In genomic region chr1:151364996-151365395, GRCh38 we compare ENCODE assay signal across 17 cellular contexts. TPM values are rescaled to one million over a fixed set of nuclear protein-coding genes. Genes with fewer than 3 reads are reported as not detected.
A peak's percentile ranks its signal among the peaks of the same experiment; 100 is the strongest.
DNase-seq lines count a peak whose midpoint lies in the region; ATAC-seq and TF ChIP-seq lines count a peak whose summit lies in the region.
"Had no signal": no experiment of that assay in that cellular context is flagged by ENCODE, and none has a peak within 500 bp of the region (broad histone marks: within the 10 kb centered on the region; RNA-seq: fewer than 3 reads in every experiment).

No MANE protein-coding gene starts in this region.

- H3K9me3 ChIP-seq in upper lobe of right lung: no peaks in the 10 kb centered on the region

- H3K27me3 Mint-ChIP-seq in HFFc6 (ENCODE audit: insufficient read depth): peaks cover 6% of the 10 kb centered on the region; the same call in 1 of the 2 replicates
- H3K27me3 Mint-ChIP-seq in osteocyte (ENCODE audit: unreplicated experiment): no peaks in the 10 kb centered on the region
- H3K27me3 Mint-ChIP-seq: B cell, T-cell had no signal

- intact Hi-C loops in upper lobe of right lung (cut with DNase I): no loop called here

- H3K4me3 ChIP-seq in brain microvascular endothelial cell (ENCODE audit: low read depth, low read length) (no peak overlapping the region), upper lobe of right lung (no peak overlapping the region)

- no peak overlapping the region for H3K4me3 Mint-ChIP-seq in HFFc6
- no peak overlapping the region for H3K4me3 Mint-ChIP-seq in osteocyte (ENCODE audit: unreplicated experiment)
- H3K4me3 Mint-ChIP-seq: B cell; CD4-positive, alpha-beta memory T cell; T-cell had no signal

- H3K36me3 ChIP-seq in brain microvascular endothelial cell (replicated peaks) (no peaks in the 10 kb centered on the region), upper lobe of right lung (peaks cover 45% of the 10 kb centered on the region)

- TF ChIP-seq CTCF in GM12874 (IDR thresholded peaks at IDR 0.05; ENCODE audit: insufficient read depth, low read depth, low read length) (0 out of 2 replicates have a peak, but pooled peaks have one; percentile 9), HFFc6 (IDR thresholded peaks at IDR 0.05) (peak; percentile 27; the same call in 1 of the 2 replicates), brain microvascular endothelial cell (IDR thresholded peaks at IDR 0.05; ENCODE audit: low read depth, low read length, missing control alignments) (peak; percentile 22), upper lobe of right lung (IDR thresholded peaks at IDR 0.05) (no peak), osteocyte (IDR thresholded peaks at IDR 0.05) (no peak)

- in situ Hi-C loops in brain microvascular endothelial cell (cut with HindIII; ENCODE audit: low pct_ligation_motif_present, low sequenced_read_pairs): no loop called here

- peaks cover 14% of the 10 kb centered on the region for H3K4me1 ChIP-seq in upper lobe of right lung

- DNase-seq in HFFc6 (no peak), brain microvascular endothelial cell (no peak), activated gamma-delta T cell treated with Interleukin-2 at 50 U/mL for 16 hours (no peak), DMS53 (lab: John Stamatoyannopoulos, UW) (no peak), upper lobe of right lung (no peak), osteocyte (ENCODE audit: extremely low spot score, unreplicated experiment) (no peak)
- DNase-seq: CD4-positive, alpha-beta memory T cell; GDM1; NCI-H1048; NCI-H1436 treated with DMSO at 0.1 percent for 48 hours; NCI-H2029 treated with DMSO at 0.1 percent for 48 hours; NCI-H510A; NCI-H774; T-cell had no signal

- H3K27ac ChIP-seq in brain microvascular endothelial cell: no peak overlapping the region
- no peak overlapping the region for H3K27ac ChIP-seq in upper lobe of right lung
- H3K27ac ChIP-seq: KMS-11 had no signal

- H3K27me3 ChIP-seq in brain microvascular endothelial cell (replicated peaks) (no peaks in the 10 kb centered on the region), upper lobe of right lung (no peaks in the 10 kb centered on the region)

- H3K9me3 Mint-ChIP-seq in HFFc6: peaks cover 32% of the 10 kb centered on the region
- peaks cover 6% of the 10 kb centered on the region for H3K9me3 Mint-ChIP-seq in osteocyte (ENCODE audit: unreplicated experiment)

- H3K36me3 Mint-ChIP-seq in HFFc6 (ENCODE audit: low read depth): peaks cover 32% of the 10 kb centered on the region
- peaks cover 2% of the 10 kb centered on the region for H3K36me3 Mint-ChIP-seq in osteocyte (ENCODE audit: unreplicated experiment)

- ATAC-seq in upper lobe of right lung: no peak
- ATAC-seq: T-cell had no signal

- H3K4me1 Mint-ChIP-seq in HFFc6 (ENCODE audit: low read depth) (0 out of 2 replicates have a peak, but pooled peaks cover 5% of the 10 kb centered on the region), osteocyte (ENCODE audit: unreplicated experiment) (peaks cover 4% of the 10 kb centered on the region)
- H3K4me1 Mint-ChIP-seq: B cell; CD4-positive, alpha-beta memory T cell; T-cell had no signal

- no peak overlapping the region for H3K27ac Mint-ChIP-seq in HFFc6
- H3K27ac Mint-ChIP-seq in osteocyte (ENCODE audit: unreplicated experiment): no peak overlapping the region
- H3K27ac Mint-ChIP-seq: B cell, T-cell had no signal

RNA-seq across cellular contexts. Expression of gene SELENBP1, which starts 7.5 kb away (rescaled TPM):
- total RNA-seq in HFFc6 (2021; fragmentation: NEBNext Ultra II Directional; extraction: Animal tissue kit (Norgen Biotek cat#: 25700)): 10 to 100 TPM; 11.2 to 15.6 (median 14.6) TPM
- total RNA-seq in upper lobe of right lung (321 TPM), osteocyte (8.1 and 10.2 TPM in 2 replicates)
- total RNA-seq: CD4-positive, alpha-beta memory T cell had no signal

RNA-seq across cellular contexts. Expression of gene RFX5, which starts 17.9 kb away (rescaled TPM):
- 10 to 100 TPM; 32.1 to 39.0 (median 35.7) TPM for total RNA-seq in HFFc6 (2021; fragmentation: NEBNext Ultra II Directional; extraction: Animal tissue kit (Norgen Biotek cat#: 25700))
- total RNA-seq in upper lobe of right lung (45.8 TPM), osteocyte (36.7 and 37.9 TPM in 2 replicates)

RNA-seq across cellular contexts. Expression of gene PSMB4, which starts 34.4 kb away (rescaled TPM):
- 100 to 1,000 TPM; 342 to 409 (median 371) TPM for total RNA-seq in HFFc6 (2021; fragmentation: NEBNext Ultra II Directional; extraction: Animal tissue kit (Norgen Biotek cat#: 25700))
- total RNA-seq in upper lobe of right lung (177 TPM), osteocyte (272 and 280 TPM in 2 replicates)

RNA-seq across cellular contexts. Expression of gene PI4KB, which starts 37.8 kb away (rescaled TPM):
- total RNA-seq in HFFc6 (2021; fragmentation: NEBNext Ultra II Directional; extraction: Animal tissue kit (Norgen Biotek cat#: 25700)): 10 to 100 TPM; 63.6 to 73.0 (median 70.0) TPM
- total RNA-seq in upper lobe of right lung (65.0 TPM), osteocyte (66.9 and 74.1 TPM in 2 replicates)

Comparison
In these comparisons a context has a peak if more than half of its experiments do, and no peak if none do; other contexts are left out.
1. CTCF ChIP-seq: peak in GM12874 (single experiment), HFFc6 (single experiment) and brain microvascular endothelial cell (single experiment); none in upper lobe of right lung (single experiment) and osteocyte (single experiment).
2. RNA of gene SELENBP1, which starts 7.5 kb away (total RNA-seq): 321 TPM in upper lobe of right lung (single experiment); 11.2 to 15.6 TPM in HFFc6 and 8.1 to 10.2 TPM in osteocyte; every median in the first group is over 10 times any median in the second.